Comparison of ENCODE assay signal across 19 cellular contexts in genomic region chr9:26369096-26369495, GRCh38.
DNase-seq lines count a peak whose midpoint lies in the region; ATAC-seq and TF ChIP-seq lines count a peak whose summit lies in the region.
"Had no signal": no experiment of that assay in that cellular context is flagged by ENCODE, and none has a peak within 500 bp of the region (broad histone marks: within the 10 kb centered on the region; RNA-seq: fewer than 3 reads in every experiment).

No MANE protein-coding gene starts in this region.

- H3K36me3 Mint-ChIP-seq in HFFc6 (ENCODE audit: low read depth) = no peaks in the 10 kb centered on the region
- no peaks in the 10 kb centered on the region for H3K36me3 Mint-ChIP-seq in stimulated activated effector memory CD8-positive, alpha-beta T cell treated with anti-CD3 and anti-CD28 coated beads, Interleukin-12 subunit alpha, Interleukin-12 subunit beta, amount 100 ng/mL, for 72 hours
- H3K36me3 Mint-ChIP-seq in activated T-cell treated with anti-CD3 and anti-CD28 coated beads, Interleukin-2, amount 50 U/mL, for 24 hours (ENCODE audit: low read depth) = no peaks in the 10 kb centered on the region
- no peaks in the 10 kb centered on the region for H3K36me3 Mint-ChIP-seq in activated T-cell treated with anti-CD3 and anti-CD28 coated beads, Interleukin-2, amount 50 U/mL, for 4 hours (ENCODE audit: insufficient read depth)
- H3K36me3 Mint-ChIP-seq: CD4-positive, CD25-positive, alpha-beta regulatory T cell had no signal

- intact Hi-C loops in upper lobe of right lung (cut with DNase I) = no loop called here

- no peak for ATAC-seq in stimulated activated effector memory CD8-positive, alpha-beta T cell treated with anti-CD3 and anti-CD28 coated beads, Interleukin-12 subunit alpha, Interleukin-12 subunit beta, amount 100 ng/mL, for 72 hours
- no peak for ATAC-seq in activated T-cell treated with anti-CD3 and anti-CD28 coated beads, Interleukin-2, amount 50 U/mL, for 4 hours
- no peak for ATAC-seq in upper lobe of right lung
- ATAC-seq: GM12878, GM23338 had no signal

- no peaks in the 10 kb centered on the region; the same call in none of the 2 replicates for H3K27me3 Mint-ChIP-seq in HFFc6 (ENCODE audit: insufficient read depth)
- no peaks in the 10 kb centered on the region for H3K27me3 Mint-ChIP-seq in activated T-cell treated with anti-CD3 and anti-CD28 coated beads, Interleukin-2, amount 50 U/mL, for 24 hours
- no peaks in the 10 kb centered on the region for H3K27me3 Mint-ChIP-seq in activated T-cell treated with anti-CD3 and anti-CD28 coated beads, Interleukin-2, amount 50 U/mL, for 4 hours (ENCODE audit: low read depth)
- H3K27me3 Mint-ChIP-seq: CD4-positive, CD25-positive, alpha-beta regulatory T cell had no signal

- H3K36me3 ChIP-seq in adipocyte (ENCODE audit: control insufficient read depth, insufficient read depth, low read length, severe bottlenecking) (no peaks in the 10 kb centered on the region), upper lobe of right lung (no peaks in the 10 kb centered on the region)
- H3K36me3 ChIP-seq: Peyer's patch had no signal

- H3K4me1 ChIP-seq in adipocyte (ENCODE audit: control insufficient read depth, insufficient read depth, low read length) (no peaks in the 10 kb centered on the region), upper lobe of right lung (no peaks in the 10 kb centered on the region)
- H3K4me1 ChIP-seq: Peyer's patch had no signal

- H3K27me3 ChIP-seq in adipocyte (replicated peaks; ENCODE audit: control insufficient read depth, insufficient read depth, low read length) (no peaks in the 10 kb centered on the region), upper lobe of right lung (no peaks in the 10 kb centered on the region)
- H3K27me3 ChIP-seq: Peyer's patch had no signal

- TF ChIP-seq CTCF in HFFc6 (IDR thresholded peaks at IDR 0.05) = no peak
- no peak for TF ChIP-seq CTCF in upper lobe of right lung (IDR thresholded peaks at IDR 0.05)

- no peak overlapping the region; the same call in 1 of the 2 replicates for H3K4me3 Mint-ChIP-seq in HFFc6
- H3K4me3 Mint-ChIP-seq in stimulated activated effector memory CD8-positive, alpha-beta T cell treated with anti-CD3 and anti-CD28 coated beads, Interleukin-12 subunit alpha, Interleukin-12 subunit beta, amount 100 ng/mL, for 72 hours = no peak overlapping the region
- H3K4me3 Mint-ChIP-seq in activated T-cell treated with anti-CD3 and anti-CD28 coated beads, Interleukin-2, amount 50 U/mL, for 24 hours = no peak overlapping the region
- H3K4me3 Mint-ChIP-seq in activated T-cell treated with anti-CD3 and anti-CD28 coated beads, Interleukin-2, amount 50 U/mL, for 4 hours = no peak overlapping the region
- H3K4me3 Mint-ChIP-seq: CD4-positive, CD25-positive, alpha-beta regulatory T cell; GM23338 had no signal

- H3K9ac ChIP-seq in adipocyte (ENCODE audit: low read length) = no peak overlapping the region

- H3K9me3 ChIP-seq in adipocyte (ENCODE audit: control insufficient read depth, low read length) (no peaks in the 10 kb centered on the region), upper lobe of right lung (no peaks in the 10 kb centered on the region)
- H3K9me3 ChIP-seq: Peyer's patch had no signal

- no peaks in the 10 kb centered on the region; the same call in 1 of the 2 replicates for H3K9me3 Mint-ChIP-seq in HFFc6
- H3K9me3 Mint-ChIP-seq in stimulated activated effector memory CD8-positive, alpha-beta T cell treated with anti-CD3 and anti-CD28 coated beads, Interleukin-12 subunit alpha, Interleukin-12 subunit beta, amount 100 ng/mL, for 72 hours = peaks cover 14% of the 10 kb centered on the region
- H3K9me3 Mint-ChIP-seq in activated T-cell treated with anti-CD3 and anti-CD28 coated beads, Interleukin-2, amount 50 U/mL, for 24 hours = peaks cover 4% of the 10 kb centered on the region
- peaks cover 4% of the 10 kb centered on the region for H3K9me3 Mint-ChIP-seq in activated T-cell treated with anti-CD3 and anti-CD28 coated beads, Interleukin-2, amount 50 U/mL, for 4 hours
- H3K9me3 Mint-ChIP-seq: GM23338 had no signal

- peak; percentile 6 for DNase-seq in A172 (ENCODE audit: low spot score)
- DNase-seq in EH (ENCODE audit: low read depth) = peak; percentile 74
- peak; percentile 72 for DNase-seq in HFFc6
- DNase-seq in adipocyte (ENCODE audit: low read depth) = peak; percentile 84
- no peak for DNase-seq in stimulated activated effector memory CD8-positive, alpha-beta T cell treated with anti-CD3 and anti-CD28 coated beads, Interleukin-12 subunit alpha, Interleukin-12 subunit beta, amount 100 ng/mL, for 72 hours (ENCODE audit: low spot score in 2 of 2)
- DNase-seq in activated T-cell treated with anti-CD3 and anti-CD28 coated beads, Interleukin-2, amount 50 U/mL, for 24 hours = no peak
- no peak for DNase-seq in activated T-cell treated with anti-CD3 and anti-CD28 coated beads, Interleukin-2, amount 50 U/mL, for 4 hours
- no peak for DNase-seq in upper lobe of right lung
- DNase-seq: 8988T; CD4-positive, CD25-positive, alpha-beta regulatory T cell; NCI-H1048; NCI-H146; NCI-H2081 treated with DMSO at 0.1 percent for 48 hours; NCI-H524 treated with DMSO at 0.1 percent for 48 hours; Peyer's patch; Right ventricle myocardium superior had no signal

- H3K27ac Mint-ChIP-seq in HFFc6 = peak overlapping the region; percentile 1; the same call in 1 of the 2 replicates
- no peak overlapping the region for H3K27ac Mint-ChIP-seq in stimulated activated effector memory CD8-positive, alpha-beta T cell treated with anti-CD3 and anti-CD28 coated beads, Interleukin-12 subunit alpha, Interleukin-12 subunit beta, amount 100 ng/mL, for 72 hours
- no peak overlapping the region for H3K27ac Mint-ChIP-seq in activated T-cell treated with anti-CD3 and anti-CD28 coated beads, Interleukin-2, amount 50 U/mL, for 24 hours
- H3K27ac Mint-ChIP-seq: CD4-positive, CD25-positive, alpha-beta regulatory T cell; GM23338 had no signal

- no peak overlapping the region for H3K27ac ChIP-seq in upper lobe of right lung
- H3K27ac ChIP-seq: Peyer's patch, SK-N-MC had no signal

- no peak overlapping the region for H3K4me3 ChIP-seq in adipocyte (ENCODE audit: low read length)
- H3K4me3 ChIP-seq in upper lobe of right lung = no peak overlapping the region
- H3K4me3 ChIP-seq: GM12878, GM23338, Peyer's patch, SK-N-MC had no signal

- peaks cover 6% of the 10 kb centered on the region; the same call in 1 of the 2 replicates for H3K4me1 Mint-ChIP-seq in HFFc6 (ENCODE audit: low read depth)
- no peaks in the 10 kb centered on the region for H3K4me1 Mint-ChIP-seq in stimulated activated effector memory CD8-positive, alpha-beta T cell treated with anti-CD3 and anti-CD28 coated beads, Interleukin-12 subunit alpha, Interleukin-12 subunit beta, amount 100 ng/mL, for 72 hours
- no peaks in the 10 kb centered on the region for H3K4me1 Mint-ChIP-seq in activated T-cell treated with anti-CD3 and anti-CD28 coated beads, Interleukin-2, amount 50 U/mL, for 24 hours (ENCODE audit: low read depth)
- H3K4me1 Mint-ChIP-seq in activated T-cell treated with anti-CD3 and anti-CD28 coated beads, Interleukin-2, amount 50 U/mL, for 4 hours (ENCODE audit: low read depth) = no peaks in the 10 kb centered on the region
- H3K4me1 Mint-ChIP-seq: CD4-positive, CD25-positive, alpha-beta regulatory T cell; GM23338 had no signal

Comparison
In these comparisons a context has a peak if more than half of its experiments do, and no peak if none do; other contexts are left out.
1. DNase-seq: peak in A172 (single experiment), EH (single experiment), HFFc6 (single experiment) and adipocyte (single experiment); none in stimulated activated effector memory CD8-positive, alpha-beta T cell treated with anti-CD3 and anti-CD28 coated beads, Interleukin-12 subunit alpha, Interleukin-12 subunit beta, amount 100 ng/mL, for 72 hours (0 of 2), activated T-cell treated with anti-CD3 and anti-CD28 coated beads, Interleukin-2, amount 50 U/mL, for 24 hours (single experiment), activated T-cell treated with anti-CD3 and anti-CD28 coated beads, Interleukin-2, amount 50 U/mL, for 4 hours (single experiment) and upper lobe of right lung (single experiment).